Comparison of ENCODE assay signal across 15 cellular contexts in the genomic region with DNA sequence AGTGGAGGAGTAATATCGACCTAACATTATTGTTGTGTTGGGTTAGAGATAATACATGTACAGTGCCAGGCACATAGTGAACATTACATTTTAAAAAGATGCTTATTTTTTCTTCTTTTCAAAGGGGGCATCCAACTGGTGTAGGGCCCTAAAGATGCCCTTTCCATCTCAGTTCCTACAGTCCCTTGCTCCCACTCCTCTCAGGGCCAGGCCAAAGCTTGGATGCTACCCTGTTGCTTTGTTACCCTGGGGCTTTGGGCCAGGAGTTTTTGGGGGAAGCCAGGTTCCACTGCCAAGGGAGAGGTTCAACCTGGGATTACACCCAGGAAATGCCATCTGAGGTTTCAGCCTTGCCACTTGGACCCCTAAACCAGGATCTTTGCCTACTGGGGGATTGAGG. TPM values are rescaled to one million over a fixed set of nuclear protein-coding genes. Genes with fewer than 3 reads are reported as not detected.
"Had no signal": no experiment of that assay in that cellular context is flagged by ENCODE, and none has a peak within 500 bp of the region (broad histone marks: within the 10 kb centered on the region; RNA-seq: fewer than 3 reads in every experiment).

No MANE protein-coding gene starts in this region.

- H3K4me1 Mint-ChIP-seq: activated CD4-positive, alpha-beta memory T cell treated with anti-CD3 and anti-CD28 coated beads, Interleukin-2, amount 10 ng/mL, durations not matched to agents 7 days and 5 days; activated naive CD8-positive, alpha-beta T cell treated with anti-CD3 and anti-CD28 coated beads for 36 hours had no signal

- H3K27me3 ChIP-seq: gastrocnemius medialis, transverse colon had no signal

- H3K27ac ChIP-seq: epithelial cell of prostate, gastrocnemius medialis, spleen, transverse colon had no signal

- H3K9me3 ChIP-seq: gastrocnemius medialis, spleen, transverse colon had no signal

- ATAC-seq: activated T-cell treated with anti-CD3 and anti-CD28 coated beads, Interleukin-2, amount 50 U/mL, for 72 hours; gastrocnemius medialis; left lobe of liver; right cardiac atrium; stimulated activated naive B cell treated with anti-CD40 and anti-IgM and Interleukin-4, amounts not matched to agents 10 μg/mL and 1 μg/mL and 100 μg/mL, for 72 hours had no signal

- H3K36me3 Mint-ChIP-seq: activated naive CD8-positive, alpha-beta T cell treated with anti-CD3 and anti-CD28 coated beads for 36 hours; stimulated activated naive B cell treated with anti-CD40 and anti-IgM and Interleukin-4, amounts not matched to agents 10 μg/mL and 1 μg/mL and 100 μg/mL, for 72 hours had no signal

- H3K4me1 ChIP-seq: gastrocnemius medialis, spleen, transverse colon had no signal

- DNase-seq: activated CD4-positive, alpha-beta memory T cell treated with anti-CD3 and anti-CD28 coated beads, Interleukin-2, amount 10 ng/mL, durations not matched to agents 7 days and 5 days; activated gamma-delta T cell treated with Interleukin-2 at 50 U/mL for 16 hours; activated naive CD8-positive, alpha-beta T cell treated with anti-CD3 and anti-CD28 coated beads for 36 hours; activated T-cell treated with anti-CD3 and anti-CD28 coated beads, Interleukin-2, amount 50 U/mL, for 72 hours; effector CD8-positive, alpha-beta T cell; gastrocnemius medialis; posterior cingulate gyrus; right cardiac atrium; spleen; stimulated activated CD4-positive, alpha-beta T cell treated with anti-CD3 and anti-CD28 coated beads, Interleukin-1b, Interleukin-23, amount 100 ng/mL, for 48 hours; stimulated activated naive B cell treated with anti-CD40 and anti-IgM and Interleukin-4, amounts not matched to agents 10 μg/mL and 1 μg/mL and 100 μg/mL, for 72 hours; T-helper 9 cell; transverse colon had no signal

- H3K36me3 ChIP-seq: gastrocnemius medialis, spleen, transverse colon had no signal

- H3K9me3 Mint-ChIP-seq: activated CD4-positive, alpha-beta memory T cell treated with anti-CD3 and anti-CD28 coated beads, Interleukin-2, amount 10 ng/mL, durations not matched to agents 7 days and 5 days; activated naive CD8-positive, alpha-beta T cell treated with anti-CD3 and anti-CD28 coated beads for 36 hours; activated T-cell treated with anti-CD3 and anti-CD28 coated beads, Interleukin-2, amount 50 U/mL, for 72 hours; stimulated activated naive B cell treated with anti-CD40 and anti-IgM and Interleukin-4, amounts not matched to agents 10 μg/mL and 1 μg/mL and 100 μg/mL, for 72 hours had no signal

- H3K4me3 Mint-ChIP-seq: activated CD4-positive, alpha-beta memory T cell treated with anti-CD3 and anti-CD28 coated beads, Interleukin-2, amount 10 ng/mL, durations not matched to agents 7 days and 5 days; stimulated activated naive B cell treated with anti-CD40 and anti-IgM and Interleukin-4, amounts not matched to agents 10 μg/mL and 1 μg/mL and 100 μg/mL, for 72 hours had no signal

- H3K27ac Mint-ChIP-seq: activated CD4-positive, alpha-beta memory T cell treated with anti-CD3 and anti-CD28 coated beads, Interleukin-2, amount 10 ng/mL, durations not matched to agents 7 days and 5 days; activated naive CD8-positive, alpha-beta T cell treated with anti-CD3 and anti-CD28 coated beads for 36 hours; activated T-cell treated with anti-CD3 and anti-CD28 coated beads, Interleukin-2, amount 50 U/mL, for 72 hours; stimulated activated naive B cell treated with anti-CD40 and anti-IgM and Interleukin-4, amounts not matched to agents 10 μg/mL and 1 μg/mL and 100 μg/mL, for 72 hours had no signal

RNA-seq across cellular contexts. Expression of a gene that starts 0.9 kb away (rescaled TPM):
- total RNA-seq: activated CD4-positive, alpha-beta memory T cell treated with anti-CD3 and anti-CD28 coated beads, Interleukin-2, amount 10 ng/mL, durations not matched to agents 7 days and 5 days; activated naive CD8-positive, alpha-beta T cell treated with anti-CD3 and anti-CD28 coated beads for 36 hours; activated T-cell treated with anti-CD3 and anti-CD28 coated beads, Interleukin-2, amount 50 U/mL, for 72 hours; spleen had no signal
